In genomic region chr14:42299692-42300091, GRCh38 we compare ENCODE assay signal across 12 cellular contexts.
A peak's percentile ranks its signal among the peaks of the same experiment; 100 is the strongest.
DNase-seq lines count a peak whose midpoint lies in the region; ATAC-seq lines count a peak whose summit lies in the region.
"Had no signal": no experiment of that assay in that cellular context is flagged by ENCODE, and none has a peak within 500 bp of the region (broad histone marks: within the 10 kb centered on the region; RNA-seq: fewer than 3 reads in every experiment).

No MANE protein-coding gene starts in this region.

- ATAC-seq in GM18508 (IDR thresholded peaks at IDR 0.05; ENCODE audit: insufficient read depth, unreplicated experiment) = peak; percentile 97
- ATAC-seq in GM21619 (IDR thresholded peaks at IDR 0.05; ENCODE audit: unreplicated experiment) = peak; percentile 100
- ATAC-seq in HG03442 (IDR thresholded peaks at IDR 0.05; ENCODE audit: unreplicated experiment) = peak; percentile 100
- no peak for ATAC-seq in GM21447 (IDR thresholded peaks at IDR 0.05; ENCODE audit: unreplicated experiment)

- DNase-seq in foreskin melanocyte (peak; percentile 27), NCI-H82 (lab: John Stamatoyannopoulos, UW) (no peak), NOMO-1 treated with DMSO at 0.1 percent for 48 hours (lab: John Stamatoyannopoulos, UW; ENCODE audit: unreplicated experiment) (no peak), NCI-H524 treated with DMSO at 0.1 percent for 48 hours (lab: John Stamatoyannopoulos, UW) (no peak)
- DNase-seq: activated CD4-positive, alpha-beta memory T cell treated with anti-CD3 and anti-CD28 coated beads, Interleukin-2, amount 10 ng/mL, durations not matched to agents 7 days and 5 days; activated naive CD8-positive, alpha-beta T cell treated with anti-CD3 and anti-CD28 coated beads for 36 hours; Kasumi-1; NCI-H510A had no signal
